In the genomic region with DNA sequence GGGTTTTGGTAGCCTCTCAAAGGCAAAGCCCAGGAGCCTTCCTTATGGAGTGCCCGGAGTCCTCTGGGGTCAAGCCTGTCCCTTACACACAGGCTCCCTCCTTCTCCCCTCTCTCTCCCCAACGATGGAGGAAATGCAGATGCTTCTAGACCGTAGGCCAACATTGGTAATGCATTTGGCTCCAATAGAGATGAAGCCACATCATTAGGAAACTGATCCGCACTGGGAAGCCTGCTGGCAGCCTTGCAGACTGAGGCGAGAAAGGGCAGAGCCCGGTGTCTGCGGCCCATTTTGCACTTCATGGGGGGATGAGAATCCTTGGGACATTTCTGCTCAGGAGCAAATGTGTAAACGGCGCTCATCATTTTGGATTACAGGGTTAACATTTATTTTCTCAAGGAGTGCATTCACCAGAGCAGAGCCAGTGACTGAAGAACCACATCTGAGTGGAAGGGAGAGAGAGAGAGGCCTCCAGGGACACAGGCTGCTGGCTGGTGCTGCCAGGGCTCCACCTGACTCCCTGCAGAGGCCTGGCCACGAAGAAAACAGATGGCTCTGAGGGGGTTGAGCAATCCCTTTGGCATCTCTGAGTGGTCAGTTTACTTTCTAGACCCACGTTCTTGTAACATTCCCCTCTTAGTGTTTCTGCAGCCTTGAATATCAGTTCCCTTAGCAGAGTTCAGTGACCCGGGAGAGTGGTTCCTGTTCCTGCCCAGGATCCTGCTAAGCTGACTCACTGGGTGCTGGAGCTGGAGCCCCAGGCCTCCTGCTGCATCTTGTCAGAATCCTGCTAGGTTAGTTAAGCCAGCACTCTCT, we compare ENCODE assay signal across 11 cellular contexts. TPM values are rescaled to one million over a fixed set of nuclear protein-coding genes. Genes with fewer than 3 reads are reported as not detected.
A peak's percentile ranks its signal among the peaks of the same experiment; 100 is the strongest.
DNase-seq lines count a peak whose midpoint lies in the region; ATAC-seq and TF ChIP-seq lines count a peak whose summit lies in the region.
"Had no signal": no experiment of that assay in that cellular context is flagged by ENCODE, and none has a peak within 500 bp of the region (broad histone marks: within the 10 kb centered on the region; RNA-seq: fewer than 3 reads in every experiment).

No MANE protein-coding gene starts in this region.

- no peak overlapping the region for H3K9ac ChIP-seq in adipocyte (ENCODE audit: low read length)
- H3K9ac ChIP-seq: neural progenitor cell had no signal

- intact Hi-C loops in upper lobe of right lung (cut with DNase I), result no loop called here
- intact Hi-C loops in natural killer cell (cut with micrococcal nuclease), result no loop called here

- no peaks in the 10 kb centered on the region for H3K36me3 Mint-ChIP-seq in natural killer cell
- H3K36me3 Mint-ChIP-seq: neural progenitor cell had no signal

- H3K36me3 ChIP-seq in adipocyte (ENCODE audit: control insufficient read depth, insufficient read depth, low read length, severe bottlenecking) (no peaks in the 10 kb centered on the region), upper lobe of right lung (no peaks in the 10 kb centered on the region)
- H3K36me3 ChIP-seq: neural progenitor cell had no signal

- no peak overlapping the region for H3K4me3 ChIP-seq in adipocyte (ENCODE audit: low read length)
- H3K4me3 ChIP-seq in upper lobe of right lung, result no peak overlapping the region
- H3K4me3 ChIP-seq: neural progenitor cell had no signal

- TF ChIP-seq CTCF in upper lobe of right lung (IDR thresholded peaks at IDR 0.05) (no peak), natural killer cell (IDR thresholded peaks at IDR 0.05) (no peak)

- H3K27ac ChIP-seq in upper lobe of right lung, result no peak overlapping the region
- H3K27ac ChIP-seq: neural progenitor cell had no signal

- no peak overlapping the region for H3K4me3 Mint-ChIP-seq in natural killer cell
- H3K4me3 Mint-ChIP-seq: activated CD8-positive, alpha-beta T cell treated with anti-CD3 and anti-CD28 coated beads for 36 hours; neural progenitor cell had no signal

- H3K27me3 ChIP-seq in adipocyte (replicated peaks; ENCODE audit: control insufficient read depth, insufficient read depth, low read length) (no peaks in the 10 kb centered on the region), upper lobe of right lung (no peaks in the 10 kb centered on the region)

- H3K4me1 Mint-ChIP-seq in natural killer cell, result peaks cover 1 to 8% of the 10 kb centered on the region in 2 donors

- no peak overlapping the region for H3K27ac Mint-ChIP-seq in natural killer cell
- H3K27ac Mint-ChIP-seq: activated CD8-positive, alpha-beta T cell treated with anti-CD3 and anti-CD28 coated beads for 36 hours; neural progenitor cell had no signal

- no peaks in the 10 kb centered on the region for H3K9me3 ChIP-seq in adipocyte (ENCODE audit: control insufficient read depth, low read length)
- no peaks in the 10 kb centered on the region for H3K9me3 ChIP-seq in upper lobe of right lung

- ATAC-seq in upper lobe of right lung (peak; percentile 23), GM18873 (IDR thresholded peaks at IDR 0.05; ENCODE audit: low FRiP score, unreplicated experiment) (no peak), natural killer cell (no peak)
- ATAC-seq: activated CD8-positive, alpha-beta T cell treated with anti-CD3 and anti-CD28 coated beads for 36 hours had no signal

- peak; percentile 41 to 76 for DNase-seq in NCI-H524 (lab: John Stamatoyannopoulos, UW)
- no peak for DNase-seq in NCI-H524 treated with DMSO at 0.1 percent for 48 hours (lab: John Stamatoyannopoulos, UW)
- DNase-seq in adipocyte (ENCODE audit: low read depth), result peak; percentile 85
- peak; percentile 94 for DNase-seq in islet precursor cell
- DNase-seq in upper lobe of right lung, result no peak
- no peak for DNase-seq in stimulated activated CD4-positive, alpha-beta T cell treated with anti-CD3 and anti-CD28 coated beads, Interleukin-12 subunit alpha, Interleukin-12 subunit beta, amount 100 ng/mL, for 4 hours
- no peak for DNase-seq in natural killer cell
- DNase-seq: activated CD8-positive, alpha-beta T cell treated with anti-CD3 and anti-CD28 coated beads for 36 hours; NCI-H446 treated with DMSO at 0.1 percent for 48 hours had no signal

- H3K4me1 ChIP-seq in adipocyte (ENCODE audit: control insufficient read depth, insufficient read depth, low read length), result peaks cover 17% of the 10 kb centered on the region
- peaks cover 12% of the 10 kb centered on the region for H3K4me1 ChIP-seq in upper lobe of right lung

- no peaks in the 10 kb centered on the region for H3K9me3 Mint-ChIP-seq in natural killer cell
- H3K9me3 Mint-ChIP-seq: activated CD8-positive, alpha-beta T cell treated with anti-CD3 and anti-CD28 coated beads for 36 hours; neural progenitor cell had no signal

- H3K27me3 Mint-ChIP-seq in natural killer cell (ENCODE audit: low read depth in 2 of 2), result peaks cover 0 to 5% of the 10 kb centered on the region in 2 donors

RNA-seq across cellular contexts. Expression of a gene that starts 4.4 kb away (rescaled TPM):
- total RNA-seq in upper lobe of right lung (666 TPM), natural killer cell (100 to 1,000 TPM in 1 of 3 donors, 10 to 100 TPM in 2; 30.0 to 118 (median 83.8) TPM)

RNA-seq across cellular contexts. Expression of a gene that starts 36.4 kb away (rescaled TPM):
- total RNA-seq in upper lobe of right lung, result not detected
- total RNA-seq in natural killer cell, result not detected
- total RNA-seq: activated CD8-positive, alpha-beta T cell treated with anti-CD3 and anti-CD28 coated beads for 36 hours had no signal

RNA-seq across cellular contexts. Expression of a gene that starts 46.7 kb away (rescaled TPM):
- not detected for total RNA-seq in upper lobe of right lung
- not detected for total RNA-seq in natural killer cell
- total RNA-seq: activated CD8-positive, alpha-beta T cell treated with anti-CD3 and anti-CD28 coated beads for 36 hours had no signal

Comparison
In these comparisons a context has a peak if more than half of its experiments do, and no peak if none do; other contexts are left out.
1. DNase-seq: peak in NCI-H524 (2 of 2), adipocyte (single experiment) and islet precursor cell (single experiment); none in NCI-H524 treated with DMSO at 0.1 percent for 48 hours (single experiment), upper lobe of right lung (single experiment), stimulated activated CD4-positive, alpha-beta T cell treated with anti-CD3 and anti-CD28 coated beads, Interleukin-12 subunit alpha, Interleukin-12 subunit beta, amount 100 ng/mL, for 4 hours (single experiment) and natural killer cell (single experiment).